ENCODE assay signal across 11 cellular contexts in genomic region chr12:50033317-50033679, GRCh38. TPM values are rescaled to one million over a fixed set of nuclear protein-coding genes. Genes with fewer than 3 reads are reported as not detected.
DNase-seq lines count a peak whose midpoint lies in the region; ATAC-seq and TF ChIP-seq lines count a peak whose summit lies in the region.
"Had no signal": no experiment of that assay in that cellular context is flagged by ENCODE, and none has a peak within 500 bp of the region (broad histone marks: within the 10 kb centered on the region; RNA-seq: fewer than 3 reads in every experiment).

No MANE protein-coding gene starts in this region.

- no peaks in the 10 kb centered on the region for H4K20me1 ChIP-seq in MM.1S (ENCODE audit: insufficient read depth, low read length)

- no peaks in the 10 kb centered on the region for H3K36me3 ChIP-seq in right atrium auricular region
- no peaks in the 10 kb centered on the region for H3K36me3 ChIP-seq in upper lobe of right lung
- H3K36me3 ChIP-seq in MM.1S (replicated peaks; ENCODE audit: insufficient read depth, low read length): no peaks in the 10 kb centered on the region
- H3K36me3 ChIP-seq: thyroid gland had no signal

- ATAC-seq in Right ventricle myocardium inferior: peak; percentile 60
- ATAC-seq in central memory CD8-positive, alpha-beta T cell (replicated peaks; ENCODE audit: extremely low read depth, poor library complexity, severe bottlenecking): no peak
- ATAC-seq in upper lobe of right lung: peak; percentile 91
- ATAC-seq in GM18909 (IDR thresholded peaks at IDR 0.05; ENCODE audit: poor library complexity, unreplicated experiment): no peak
- ATAC-seq: PC-3 had no signal

- H3K27me3 ChIP-seq in right atrium auricular region: peaks cover 0 to 6% of the 10 kb centered on the region in 2 donors
- peaks cover 4% of the 10 kb centered on the region for H3K27me3 ChIP-seq in upper lobe of right lung
- no peaks in the 10 kb centered on the region for H3K27me3 ChIP-seq in MM.1S (replicated peaks; ENCODE audit: insufficient read depth, low read length)

- no peak overlapping the region for H2AFZ ChIP-seq in MM.1S (ENCODE audit: low read length)

- H3K36me3 Mint-ChIP-seq in central memory CD8-positive, alpha-beta T cell (ENCODE audit: insufficient read depth): no peaks in the 10 kb centered on the region
- H3K36me3 Mint-ChIP-seq in mesothelial cell of epicardium: no peaks in the 10 kb centered on the region

- H3K27ac ChIP-seq in right atrium auricular region (peak overlapping the region in 1 of 2 donors; percentile 31), upper lobe of right lung (peak overlapping the region; percentile 65), MM.1S (ENCODE audit: low read length) (no peak overlapping the region)
- H3K27ac ChIP-seq: thyroid gland had no signal

- H3F3A ChIP-seq in MM.1S (ENCODE audit: insufficient read depth, low read length): no peaks in the 10 kb centered on the region

- no peaks in the 10 kb centered on the region for H3K9me3 Mint-ChIP-seq in central memory CD8-positive, alpha-beta T cell
- no peaks in the 10 kb centered on the region for H3K9me3 Mint-ChIP-seq in mesothelial cell of epicardium

- peak overlapping the region; percentile 2 for H3K4me3 Mint-ChIP-seq in central memory CD8-positive, alpha-beta T cell
- peak overlapping the region; percentile 60 for H3K4me3 Mint-ChIP-seq in mesothelial cell of epicardium

- intact Hi-C loops in Right ventricle myocardium inferior (cut with DNase I): no loop called here
- intact Hi-C loops in upper lobe of right lung (cut with DNase I): no loop called here

- H3K9me2 ChIP-seq in MM.1S (replicated peaks; ENCODE audit: insufficient read depth, low read length): no peaks in the 10 kb centered on the region

- H3K9me3 ChIP-seq in right atrium auricular region (no peaks in the 10 kb centered on the region), upper lobe of right lung (no peaks in the 10 kb centered on the region), MM.1S (replicated peaks; ENCODE audit: insufficient read depth, low read length) (no peaks in the 10 kb centered on the region)
- H3K9me3 ChIP-seq: thyroid gland had no signal

- TF ChIP-seq CTCF in right atrium auricular region (IDR thresholded peaks at IDR 0.05): no peak
- no peak for TF ChIP-seq CTCF in mesothelial cell of epicardium (IDR thresholded peaks at IDR 0.05; ENCODE audit: unreplicated experiment)
- no peak for TF ChIP-seq CTCF in upper lobe of right lung (IDR thresholded peaks at IDR 0.05)
- no peak for TF ChIP-seq CTCF in MM.1S (IDR thresholded peaks at IDR 0.05; ENCODE audit: low read length)

- H3K4me1 Mint-ChIP-seq in central memory CD8-positive, alpha-beta T cell: no peaks in the 10 kb centered on the region
- H3K4me1 Mint-ChIP-seq in mesothelial cell of epicardium: peaks cover 2% of the 10 kb centered on the region

- H3K9ac ChIP-seq in MM.1S (ENCODE audit: low read length): no peak overlapping the region

- no peak for DNase-seq in Right ventricle myocardium inferior (ENCODE audit: missing footprints)
- no peak for DNase-seq in right atrium auricular region (ENCODE audit: low spot score)
- DNase-seq in central memory CD8-positive, alpha-beta T cell (ENCODE audit: low spot score in 2 of 2): no peak
- DNase-seq in mesothelial cell of epicardium (ENCODE audit: low spot score in 2 of 2, unreplicated experiment in 2 of 2): no peak
- DNase-seq in upper lobe of right lung: no peak
- no peak for DNase-seq in RKO (ENCODE audit: low spot score)
- no peak for DNase-seq in MM.1S
- DNase-seq: NCI-H1436, PC-3, thyroid gland had no signal

- peaks cover 37% of the 10 kb centered on the region for H3K27me3 Mint-ChIP-seq in central memory CD8-positive, alpha-beta T cell
- peaks cover 3% of the 10 kb centered on the region for H3K27me3 Mint-ChIP-seq in mesothelial cell of epicardium (ENCODE audit: low read depth)

- H3K4me1 ChIP-seq in right atrium auricular region (no peaks in the 10 kb centered on the region), upper lobe of right lung (no peaks in the 10 kb centered on the region), MM.1S (ENCODE audit: low read length) (no peaks in the 10 kb centered on the region)

- H3K4me3 ChIP-seq in right atrium auricular region (peak overlapping the region in 1 of 2 donors; percentile 37), upper lobe of right lung (peak overlapping the region; percentile 43), MM.1S (ENCODE audit: low read length) (no peak overlapping the region)

- no peak overlapping the region for H3K27ac Mint-ChIP-seq in central memory CD8-positive, alpha-beta T cell (ENCODE audit: low read depth)
- H3K27ac Mint-ChIP-seq in mesothelial cell of epicardium: no peak overlapping the region

- H3K4me2 ChIP-seq in MM.1S (ENCODE audit: low read depth, low read length): no peak overlapping the region

- no peaks in the 10 kb centered on the region for H3K79me2 ChIP-seq in MM.1S (ENCODE audit: low read length)

RNA-seq across cellular contexts. Expression of gene RACGAP1, which starts 8.0 kb away (rescaled TPM):
- total RNA-seq in Right ventricle myocardium inferior (7.3 TPM), right atrium auricular region (1 to 10 TPM; 2.6 to 3.3 TPM), mesothelial cell of epicardium (28.0 to 34.8 TPM (median 29.8 TPM) in 3 replicates), upper lobe of right lung (10.8 TPM)

RNA-seq across cellular contexts. Expression of gene ASIC1, which starts 24.1 kb away (rescaled TPM):
- 2.2 TPM for total RNA-seq in Right ventricle myocardium inferior
- 1 to 10 TPM in 1 of 2 donors, under 1 TPM in 1; 0.24 to 1.4 TPM for total RNA-seq in right atrium auricular region
- total RNA-seq in mesothelial cell of epicardium: 6.1 to 7.2 TPM (median 6.6 TPM) in 3 replicates
- 0.35 TPM for total RNA-seq in upper lobe of right lung

RNA-seq across cellular contexts. Expression of gene SMARCD1, which starts 51.8 kb away (rescaled TPM):
- total RNA-seq in Right ventricle myocardium inferior (20.1 TPM), right atrium auricular region (10 to 100 TPM; 29.6 to 35.5 TPM), mesothelial cell of epicardium (112 to 122 TPM (median 113 TPM) in 3 replicates), upper lobe of right lung (44.0 TPM)

Comparison
In these comparisons a context has a peak if more than half of its experiments do, and no peak if none do; other contexts are left out.
1. ATAC-seq: peak in Right ventricle myocardium inferior (single experiment) and upper lobe of right lung (single experiment); none in central memory CD8-positive, alpha-beta T cell (single experiment) and GM18909 (single experiment).